Comparison of ENCODE assay signal across 2 cellular contexts in the genomic region with DNA sequence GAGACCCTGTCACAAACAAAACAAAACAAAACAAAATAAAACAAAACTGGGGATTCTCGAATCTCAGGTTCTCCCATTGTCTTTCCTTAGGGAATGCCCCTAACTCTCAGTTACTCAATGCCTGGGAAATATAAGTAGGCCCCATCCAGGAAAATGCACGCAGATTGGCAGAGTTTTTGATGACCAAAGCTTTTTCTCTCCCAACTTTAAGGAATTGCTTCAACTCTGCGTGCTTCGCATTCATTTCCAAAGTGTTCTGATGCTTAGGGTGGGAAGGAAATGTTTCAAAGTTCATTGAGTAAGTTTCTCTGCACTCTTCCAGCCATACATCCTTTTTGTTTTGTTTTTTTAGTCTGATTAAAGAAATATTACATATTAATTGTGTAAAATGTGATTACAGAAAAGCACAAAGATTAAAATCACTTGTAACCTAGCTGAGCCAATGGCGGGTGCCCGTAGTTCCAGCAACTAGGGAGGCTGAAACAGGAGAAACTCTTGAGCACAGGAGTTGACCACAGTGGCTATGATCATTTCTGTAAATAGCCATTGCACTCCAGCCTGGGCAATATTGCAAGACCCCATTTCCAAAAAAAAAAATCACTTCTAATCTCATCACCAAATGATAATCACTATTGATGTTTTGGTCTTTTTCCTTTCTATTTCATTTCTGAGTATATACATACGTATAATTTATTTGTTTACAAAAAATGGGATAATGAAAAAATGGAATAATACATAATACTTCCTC.
TF ChIP-seq lines count a peak whose summit lies in the region.

No MANE protein-coding gene starts in this region.

TF ChIP-seq in IMR-90, 13 proteins besides CTCF, POLR2A, EP300 and RAD21:
- no peak for TF ChIP-seq CHD1 (IDR thresholded peaks at IDR 0.05; ENCODE audit: low read depth, low read length)
- TF ChIP-seq MAFK (IDR thresholded peaks at IDR 0.05; ENCODE audit: low read depth, low read length) = 0 out of 2 replicates have a peak, but pooled peaks have one; percentile 31
TF ChIP-seq in IMR-90: peak in this region for 1.

TF ChIP-seq in K562, 482 proteins besides CTCF, POLR2A, EP300 and RAD21:
- TF ChIP-seq C11orf30 (IDR thresholded peaks at IDR 0.05; ENCODE audit: low read depth) (peak; percentile 14; the same call in 1 of the 2 replicates), SPI1 (IDR thresholded peaks at IDR 0.05; ENCODE audit: borderline replicate concordance, low read depth, low read length) (no peak), DIDO1 (tag; IDR thresholded peaks at IDR 0.05; ENCODE audit: low read depth) (no peak), RBM25 (IDR thresholded peaks at IDR 0.05; ENCODE audit: low read depth, low read length, severe bottlenecking) (peak; percentile 65), SMARCC2 (IDR thresholded peaks at IDR 0.05; ENCODE audit: low read depth) (no peak), ZNF121 (CRISPR knock-in tag; conservative IDR thresholded peaks at IDR 0.05) (peak; percentile 85), NFE2 (IDR thresholded peaks at IDR 0.05; ENCODE audit: low read depth) (no peak), SRSF9 (IDR thresholded peaks at IDR 0.05; ENCODE audit: borderline replicate concordance, low read depth, low read length) (no peak), CHD4 (IDR thresholded peaks at IDR 0.05; ENCODE audit: insufficient read depth, insufficient replicate concordance, low read depth, low read length, poor library complexity, severe bottlenecking) (no peak), SUPT5H (IDR thresholded peaks at IDR 0.05) (no peak), ZNF584 (CRISPR knock-in tag; IDR thresholded peaks at IDR 0.05; ENCODE audit: low read depth) (no peak)
- TF ChIP-seq, protein P1, sequence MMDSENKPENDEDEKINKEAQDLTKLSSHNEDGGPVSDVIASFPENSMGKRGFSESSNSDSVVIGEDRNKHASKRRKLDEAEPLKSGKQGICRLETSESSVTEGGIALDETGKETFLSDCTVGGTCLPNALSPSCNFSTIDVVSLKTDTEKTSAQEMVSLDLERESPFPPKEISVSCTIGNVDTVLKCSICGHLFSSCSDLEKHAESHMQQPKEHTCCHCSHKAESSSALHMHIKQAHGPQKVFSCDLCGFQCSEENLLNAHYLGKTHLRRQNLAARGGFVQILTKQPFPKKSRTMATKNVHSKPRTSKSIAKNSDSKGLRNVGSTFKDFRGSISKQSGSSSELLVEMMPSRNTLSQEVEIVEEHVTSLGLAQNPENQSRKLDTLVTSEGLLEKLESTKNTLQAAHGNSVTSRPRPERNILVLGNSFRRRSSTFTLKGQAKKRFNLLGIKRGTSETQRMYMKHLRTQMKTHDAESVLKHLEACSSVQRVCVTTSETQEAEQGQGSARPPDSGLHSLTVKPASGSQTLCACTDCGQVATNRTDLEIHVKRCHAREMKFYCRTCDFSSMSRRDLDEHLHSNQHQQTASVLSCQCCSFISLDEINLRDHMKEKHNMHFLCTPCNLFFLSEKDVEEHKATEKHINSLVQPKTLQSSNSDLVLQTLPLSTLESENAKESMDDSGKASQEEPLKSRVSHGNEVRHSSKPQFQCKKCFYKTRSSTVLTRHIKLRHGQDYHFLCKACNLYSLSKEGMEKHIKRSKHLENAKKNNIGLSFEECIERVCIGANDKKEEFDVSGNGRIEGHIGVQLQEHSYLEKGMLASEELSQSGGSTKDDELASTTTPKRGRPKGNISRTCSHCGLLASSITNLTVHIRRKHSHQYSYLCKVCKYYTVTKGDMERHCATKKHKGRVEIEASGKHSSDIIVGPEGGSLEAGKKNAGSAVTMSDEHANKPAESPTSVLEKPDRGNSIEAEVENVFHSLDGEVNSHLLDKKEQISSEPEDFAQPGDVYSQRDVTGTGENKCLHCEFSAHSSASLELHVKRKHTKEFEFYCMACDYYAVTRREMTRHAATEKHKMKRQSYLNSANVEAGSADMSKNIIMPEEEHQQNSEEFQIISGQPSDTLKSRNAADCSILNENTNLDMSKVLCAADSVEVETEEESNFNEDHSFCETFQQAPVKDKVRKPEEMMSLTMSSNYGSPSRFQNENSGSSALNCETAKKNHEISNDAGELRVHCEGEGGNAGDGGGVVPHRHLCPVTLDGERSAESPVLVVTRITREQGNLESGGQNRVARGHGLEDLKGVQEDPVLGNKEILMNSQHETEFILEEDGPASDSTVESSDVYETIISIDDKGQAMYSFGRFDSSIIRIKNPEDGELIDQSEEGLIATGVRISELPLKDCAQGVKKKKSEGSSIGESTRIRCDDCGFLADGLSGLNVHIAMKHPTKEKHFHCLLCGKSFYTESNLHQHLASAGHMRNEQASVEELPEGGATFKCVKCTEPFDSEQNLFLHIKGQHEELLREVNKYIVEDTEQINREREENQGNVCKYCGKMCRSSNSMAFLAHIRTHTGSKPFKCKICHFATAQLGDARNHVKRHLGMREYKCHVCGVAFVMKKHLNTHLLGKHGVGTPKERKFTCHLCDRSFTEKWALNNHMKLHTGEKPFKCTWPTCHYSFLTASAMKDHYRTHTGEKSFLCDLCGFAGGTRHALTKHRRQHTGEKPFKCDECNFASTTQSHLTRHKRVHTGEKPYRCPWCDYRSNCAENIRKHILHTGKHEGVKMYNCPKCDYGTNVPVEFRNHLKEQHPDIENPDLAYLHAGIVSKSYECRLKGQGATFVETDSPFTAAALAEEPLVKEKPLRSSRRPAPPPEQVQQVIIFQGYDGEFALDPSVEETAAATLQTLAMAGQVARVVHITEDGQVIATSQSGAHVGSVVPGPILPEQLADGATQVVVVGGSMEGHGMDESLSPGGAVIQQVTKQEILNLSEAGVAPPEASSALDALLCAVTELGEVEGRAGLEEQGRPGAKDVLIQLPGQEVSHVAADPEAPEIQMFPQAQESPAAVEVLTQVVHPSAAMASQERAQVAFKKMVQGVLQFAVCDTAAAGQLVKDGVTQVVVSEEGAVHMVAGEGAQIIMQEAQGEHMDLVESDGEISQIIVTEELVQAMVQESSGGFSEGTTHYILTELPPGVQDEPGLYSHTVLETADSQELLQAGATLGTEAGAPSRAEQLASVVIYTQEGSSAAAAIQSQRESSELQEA (IDR thresholded peaks at IDR 0.05; ENCODE audit: low read depth) = no peak
- TF ChIP-seq, protein P2, sequence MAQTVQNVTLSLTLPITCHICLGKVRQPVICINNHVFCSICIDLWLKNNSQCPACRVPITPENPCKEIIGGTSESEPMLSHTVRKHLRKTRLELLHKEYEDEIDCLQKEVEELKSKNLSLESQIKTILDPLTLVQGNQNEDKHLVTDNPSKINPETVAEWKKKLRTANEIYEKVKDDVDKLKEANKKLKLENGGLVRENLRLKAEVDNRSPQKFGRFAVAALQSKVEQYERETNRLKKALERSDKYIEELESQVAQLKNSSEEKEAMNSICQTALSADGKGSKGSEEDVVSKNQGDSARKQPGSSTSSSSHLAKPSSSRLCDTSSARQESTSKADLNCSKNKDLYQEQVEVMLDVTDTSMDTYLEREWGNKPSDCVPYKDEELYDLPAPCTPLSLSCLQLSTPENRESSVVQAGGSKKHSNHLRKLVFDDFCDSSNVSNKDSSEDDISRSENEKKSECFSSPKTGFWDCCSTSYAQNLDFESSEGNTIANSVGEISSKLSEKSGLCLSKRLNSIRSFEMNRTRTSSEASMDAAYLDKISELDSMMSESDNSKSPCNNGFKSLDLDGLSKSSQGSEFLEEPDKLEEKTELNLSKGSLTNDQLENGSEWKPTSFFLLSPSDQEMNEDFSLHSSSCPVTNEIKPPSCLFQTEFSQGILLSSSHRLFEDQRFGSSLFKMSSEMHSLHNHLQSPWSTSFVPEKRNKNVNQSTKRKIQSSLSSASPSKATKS (CRISPR knock-in tag; IDR thresholded peaks at IDR 0.05) = no peak
